Comparison of ENCODE assay signal across 20 cellular contexts in genomic region chr16:8945626-8946296, GRCh38. TPM values are rescaled to one million over a fixed set of nuclear protein-coding genes. Genes with fewer than 3 reads are reported as not detected.
DNase-seq lines count a peak whose midpoint lies in the region; ATAC-seq and TF ChIP-seq lines count a peak whose summit lies in the region.
"Had no signal": no experiment of that assay in that cellular context is flagged by ENCODE, and none has a peak within 500 bp of the region (broad histone marks: within the 10 kb centered on the region; RNA-seq: fewer than 3 reads in every experiment).

No MANE protein-coding gene starts in this region.

- BruUV-seq in A673 (replicated peaks; lab: Mats Ljungman, UMichigan) = no TSS peak

- H3K36me3 ChIP-seq in GM23338 (ENCODE audit: insufficient read depth) (no peaks in the 10 kb centered on the region), ascending aorta (no peaks in the 10 kb centered on the region), A673 (ENCODE audit: insufficient read depth, low read length, poor library complexity, severe bottlenecking) (no peaks in the 10 kb centered on the region)
- H3K36me3 ChIP-seq: heart left ventricle, upper lobe of left lung had no signal

- no peak overlapping the region for H2AFZ ChIP-seq in GM23338

- H4K20me1 ChIP-seq in GM23338 (replicated peaks; ENCODE audit: insufficient read depth) = peaks cover 95% of the 10 kb centered on the region

- H3K9me3 ChIP-seq in ascending aorta (no peaks in the 10 kb centered on the region), A673 (ENCODE audit: low read depth, low read length, poor library complexity, severe bottlenecking) (no peaks in the 10 kb centered on the region)
- H3K9me3 ChIP-seq: heart left ventricle, SK-N-SH, upper lobe of left lung had no signal

- peaks cover 100% of the 10 kb centered on the region for H3K79me2 ChIP-seq in GM23338 (replicated peaks; ENCODE audit: insufficient read depth)

- no peaks in the 10 kb centered on the region for H3K27me3 Mint-ChIP-seq in CD14-positive monocyte (ENCODE audit: low read depth in 3 of 3)
- peaks cover 18% of the 10 kb centered on the region for H3K27me3 Mint-ChIP-seq in GM23338 (ENCODE audit: insufficient read depth, low read depth, poor library complexity)
- no peaks in the 10 kb centered on the region for H3K27me3 Mint-ChIP-seq in activated CD8-positive, alpha-beta T cell treated with anti-CD3 and anti-CD28 coated beads for 36 hours
- H3K27me3 Mint-ChIP-seq in naive thymus-derived CD8-positive, alpha-beta T cell = no peaks in the 10 kb centered on the region
- H3K27me3 Mint-ChIP-seq: activated CD8-positive, alpha-beta memory T cell treated with anti-CD3 and anti-CD28 coated beads, Interleukin-2, amount 10 ng/mL, durations not matched to agents 7 days and 5 days had no signal

- H3K9me2 ChIP-seq in GM23338 (ENCODE audit: insufficient read depth) = no peaks in the 10 kb centered on the region
- H3K9me2 ChIP-seq: SK-N-SH had no signal

- H3K27ac ChIP-seq in GM23338 (ENCODE audit: low read depth) (peak overlapping the region; percentile 74; the same call in 1 of the 2 replicates), ascending aorta (no peak overlapping the region), A673 (ENCODE audit: low read depth, low read length, poor library complexity, severe bottlenecking) (no peak overlapping the region)
- H3K27ac ChIP-seq: upper lobe of left lung had no signal

- no peak overlapping the region for H3K4me3 Mint-ChIP-seq in CD14-positive monocyte
- no peak overlapping the region for H3K4me3 Mint-ChIP-seq in GM23338
- H3K4me3 Mint-ChIP-seq in activated CD8-positive, alpha-beta T cell treated with anti-CD3 and anti-CD28 coated beads for 36 hours = no peak overlapping the region
- H3K4me3 Mint-ChIP-seq in naive thymus-derived CD8-positive, alpha-beta T cell = peak overlapping the region in 8 of 10 donors; percentile 31 to 72 (median 58)
- H3K4me3 Mint-ChIP-seq: activated CD8-positive, alpha-beta memory T cell treated with anti-CD3 and anti-CD28 coated beads, Interleukin-2, amount 10 ng/mL, durations not matched to agents 7 days and 5 days; endodermal cell had no signal

- intact Hi-C loops in CD14-positive monocyte (cut with micrococcal nuclease) (loop anchor here in 1 of 2 donors (10.0 kb wide), 2 partner anchors 59 to 189 kb away; no protein-coding TSS in a partner anchor), ascending aorta (cut with DNase I) (no loop called here), A673 (cut with micrococcal nuclease; ENCODE audit: unreplicated experiment) (no loop called here)
- intact Hi-C loops in activated CD8-positive, alpha-beta T cell treated with anti-CD3 and anti-CD28 coated beads for 36 hours (cut with micrococcal nuclease) = no loop called here

- CTCF ChIA-PET in activated CD8-positive, alpha-beta T cell treated with anti-CD3 and anti-CD28 coated beads for 36 hours (lab: Charles Lee) = interaction anchor here (2.5 to 8.5 kb wide), 2 partner anchors 9 to 63 kb away, joined by 8 to 72 read pairs; no protein-coding TSS in a partner anchor
- CTCF ChIA-PET in A673 (lab: Charles Lee) = no interaction called here

- H3K4me1 ChIP-seq in GM23338 (ENCODE audit: insufficient read depth) = peaks cover 72% of the 10 kb centered on the region
- peaks cover 13 to 29% of the 10 kb centered on the region in 2 donors for H3K4me1 ChIP-seq in ascending aorta
- peaks cover 15% of the 10 kb centered on the region for H3K4me1 ChIP-seq in A673 (ENCODE audit: insufficient read depth, low read length, poor library complexity, severe bottlenecking)

- no peak for DNase-seq in CD14-positive monocyte (ENCODE audit: low spot score)
- DNase-seq in GM23338 (ENCODE audit: low spot score) = no peak
- no peak for DNase-seq in activated CD8-positive, alpha-beta T cell treated with anti-CD3 and anti-CD28 coated beads for 36 hours
- no peak for DNase-seq in naive thymus-derived CD8-positive, alpha-beta T cell
- no peak for DNase-seq in ascending aorta (ENCODE audit: low spot score in 2 of 2)
- DNase-seq in GM19240 (ENCODE audit: insufficient read length, low spot score) = no peak
- no peak for DNase-seq in islet precursor cell
- no peak for DNase-seq in A673 (ENCODE audit: low spot score)
- DNase-seq: activated CD4-positive, alpha-beta T cell treated with anti-CD3 and anti-CD28 coated beads for 1 hour; activated CD8-positive, alpha-beta memory T cell treated with anti-CD3 and anti-CD28 coated beads, Interleukin-2, amount 10 ng/mL, durations not matched to agents 7 days and 5 days; activated naive CD4-positive, alpha-beta T cell treated with Interleukin-2 at 50 U/mL for 16 hours; DMS 273 treated with DMSO at 0.1 percent for 48 hours; heart left ventricle; NCI-H1930; SK-N-SH; stimulated activated naive CD4-positive, alpha-beta T cell treated with Interleukin-2 at 50 U/mL for 16 hours; upper lobe of left lung had no signal

- no peak overlapping the region for H3K4me2 ChIP-seq in GM23338
- H3K4me2 ChIP-seq: SK-N-SH had no signal

- H3K36me3 Mint-ChIP-seq in CD14-positive monocyte = no peaks in the 10 kb centered on the region
- no peaks in the 10 kb centered on the region; the same call in 2 of the 3 replicates for H3K36me3 Mint-ChIP-seq in GM23338 (ENCODE audit: low read depth)
- H3K36me3 Mint-ChIP-seq in activated CD8-positive, alpha-beta T cell treated with anti-CD3 and anti-CD28 coated beads for 36 hours (ENCODE audit: low read depth) = peaks cover 6% of the 10 kb centered on the region
- no peaks in the 10 kb centered on the region for H3K36me3 Mint-ChIP-seq in naive thymus-derived CD8-positive, alpha-beta T cell

- no peak overlapping the region for H3K4me3 ChIP-seq in GM23338
- no peak overlapping the region for H3K4me3 ChIP-seq in ascending aorta
- no peak overlapping the region for H3K4me3 ChIP-seq in A673 (ENCODE audit: low read depth, low read length, poor library complexity, severe bottlenecking)
- H3K4me3 ChIP-seq: heart left ventricle, K562, upper lobe of left lung had no signal

- H3K27me3 ChIP-seq in GM23338 (ENCODE audit: insufficient read depth) (no peaks in the 10 kb centered on the region), ascending aorta (no peaks in the 10 kb centered on the region), A673 (replicated peaks; ENCODE audit: insufficient read depth, low read depth, low read length, poor library complexity) (no peaks in the 10 kb centered on the region)
- H3K27me3 ChIP-seq: heart left ventricle, upper lobe of left lung had no signal

- H3F3A ChIP-seq in GM23338 (replicated peaks; ENCODE audit: low read depth) = peaks cover 7% of the 10 kb centered on the region; the same call in 1 of the 2 replicates

- TF ChIP-seq CTCF in CD14-positive monocyte (IDR thresholded peaks at IDR 0.05) (no peak), GM23338 (conservative IDR thresholded peaks at IDR 0.05; ENCODE audit: low read depth in 2 of 2) (no peak), ascending aorta (IDR thresholded peaks at IDR 0.05) (no peak), A673 (conservative IDR thresholded peaks at IDR 0.05; ENCODE audit: low read depth, low read length) (no peak)
- no peak for TF ChIP-seq CTCF in activated CD8-positive, alpha-beta T cell treated with anti-CD3 and anti-CD28 coated beads for 36 hours (IDR thresholded peaks at IDR 0.05)

- no peak for ATAC-seq in GM23338
- no peak for ATAC-seq in activated CD8-positive, alpha-beta T cell treated with anti-CD3 and anti-CD28 coated beads for 36 hours
- ATAC-seq in naive thymus-derived CD8-positive, alpha-beta T cell = no peak
- ATAC-seq: activated CD8-positive, alpha-beta memory T cell treated with anti-CD3 and anti-CD28 coated beads, Interleukin-2, amount 10 ng/mL, durations not matched to agents 7 days and 5 days; heart left ventricle; sciatic nerve had no signal

- H3K9me3 Mint-ChIP-seq in CD14-positive monocyte = no peaks in the 10 kb centered on the region
- no peaks in the 10 kb centered on the region for H3K9me3 Mint-ChIP-seq in GM23338
- H3K9me3 Mint-ChIP-seq in activated CD8-positive, alpha-beta T cell treated with anti-CD3 and anti-CD28 coated beads for 36 hours = no peaks in the 10 kb centered on the region
- no peaks in the 10 kb centered on the region for H3K9me3 Mint-ChIP-seq in naive thymus-derived CD8-positive, alpha-beta T cell
- H3K9me3 Mint-ChIP-seq: endodermal cell had no signal

- POLR2A ChIA-PET in activated CD8-positive, alpha-beta T cell treated with anti-CD3 and anti-CD28 coated beads for 36 hours (lab: Charles Lee) = interaction anchor here (0.6 to 0.7 kb wide), 2 partner anchors 16 to 45 kb away, joined by 3 to 4 read pairs; no protein-coding TSS in a partner anchor
- POLR2A ChIA-PET in naive thymus-derived CD8-positive, alpha-beta T cell (lab: Charles Lee) = no interaction called here
- POLR2A ChIA-PET in A673 (lab: Charles Lee; ENCODE audit: low non-redundant PET) = no interaction called here

- peaks cover 90% of the 10 kb centered on the region for H3K4me1 Mint-ChIP-seq in CD14-positive monocyte
- H3K4me1 Mint-ChIP-seq in GM23338 = peaks cover 76% of the 10 kb centered on the region
- H3K4me1 Mint-ChIP-seq in activated CD8-positive, alpha-beta T cell treated with anti-CD3 and anti-CD28 coated beads for 36 hours (ENCODE audit: low read depth) = peaks cover 91% of the 10 kb centered on the region
- peaks cover 63 to 98% (median 96%) of the 10 kb centered on the region in 4 donors for H3K4me1 Mint-ChIP-seq in naive thymus-derived CD8-positive, alpha-beta T cell

- H3K27ac Mint-ChIP-seq in CD14-positive monocyte (peak overlapping the region in 5 of 7 donors; percentile 14 to 90 (median 80)), GM23338 (peak overlapping the region; percentile 29; the same call in 1 of the 2 replicates)
- H3K27ac Mint-ChIP-seq in activated CD8-positive, alpha-beta T cell treated with anti-CD3 and anti-CD28 coated beads for 36 hours = peak overlapping the region; percentile 34
- peak overlapping the region in 5 of 10 donors; percentile 6 to 62 (median 33) for H3K27ac Mint-ChIP-seq in naive thymus-derived CD8-positive, alpha-beta T cell
- H3K27ac Mint-ChIP-seq: activated CD8-positive, alpha-beta memory T cell treated with anti-CD3 and anti-CD28 coated beads, Interleukin-2, amount 10 ng/mL, durations not matched to agents 7 days and 5 days; endodermal cell had no signal

TF ChIP-seq in GM23338, 12 proteins besides CTCF, POLR2A, EP300 and RAD21 (continues in another document):
- TF ChIP-seq ZNF114 (CRISPR knock-in tag; IDR thresholded peaks at IDR 0.05) (no peak), NANOG (IDR thresholded peaks at IDR 0.05; ENCODE audit: borderline replicate concordance) (no peak)

RNA-seq across cellular contexts. Expression of gene USP7, which starts 17.9 kb away (rescaled TPM):
- polyA plus RNA-seq in CD14-positive monocyte (1 to 10 TPM; 2.4 to 4.1 TPM), GM23338 (2016; fragmentation: Nextera tagmentation; extraction: Ambion mirVana) (39.9 and 42.3 TPM in 2 replicates)
- total RNA-seq in GM23338 (2014; rRNA removed; shearing (Covaris generic)) = 130 and 169 TPM in 2 replicates
- 100 to 1,000 TPM; 155 to 163 TPM for total RNA-seq in activated CD8-positive, alpha-beta T cell treated with anti-CD3 and anti-CD28 coated beads for 36 hours
- 100 to 1,000 TPM; 201 to 207 TPM for total RNA-seq in naive thymus-derived CD8-positive, alpha-beta T cell
- 1 to 10 TPM; 6.4 to 9.9 (median 9.2) TPM for polyA plus RNA-seq in naive thymus-derived CD8-positive, alpha-beta T cell
- total RNA-seq in ascending aorta (55.3 TPM), A673 (2021) (228 and 233 TPM in 2 replicates)

Comparison
In these comparisons a context has a peak if more than half of its experiments do, and no peak if none do; other contexts are left out.
1. H3K4me3 Mint-ChIP-seq: peak in naive thymus-derived CD8-positive, alpha-beta T cell (8 of 10); none in CD14-positive monocyte (0 of 2), GM23338 (single experiment) and activated CD8-positive, alpha-beta T cell treated with anti-CD3 and anti-CD28 coated beads for 36 hours (single experiment).